ENCODE assay signal across 18 cellular contexts in the genomic region with DNA sequence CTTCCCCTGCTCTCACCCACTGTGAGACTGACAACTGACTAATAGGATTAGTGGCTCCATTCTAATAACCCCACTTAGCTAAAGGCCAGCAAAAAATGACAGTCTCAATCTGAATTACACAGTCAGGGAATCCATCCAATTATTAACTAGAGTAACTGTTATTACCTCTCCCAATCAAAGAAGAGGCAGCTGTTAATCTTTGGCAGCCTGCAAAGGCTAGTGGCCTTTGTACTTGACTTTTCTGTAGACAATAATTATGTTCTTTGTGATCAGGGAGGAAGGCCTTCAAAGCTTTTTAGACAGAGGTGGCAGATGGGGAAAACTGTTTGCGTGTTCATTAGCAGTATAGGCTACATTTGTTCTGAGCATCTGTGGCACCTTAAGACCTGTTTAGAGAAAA.
DNase-seq lines count a peak whose midpoint lies in the region; ATAC-seq and TF ChIP-seq lines count a peak whose summit lies in the region.
"Had no signal": no experiment of that assay in that cellular context is flagged by ENCODE, and none has a peak within 500 bp of the region (broad histone marks: within the 10 kb centered on the region; RNA-seq: fewer than 3 reads in every experiment).

No MANE protein-coding gene starts in this region.

- POLR2A ChIA-PET in Caco-2 (lab: Charles Lee), result no interaction called here
- POLR2A ChIA-PET in CD4-positive, alpha-beta T cell (lab: Charles Lee), result no interaction called here

- H3K9me3 ChIP-seq in Caco-2, result no peaks in the 10 kb centered on the region
- no peaks in the 10 kb centered on the region for H3K9me3 ChIP-seq in CD4-positive, alpha-beta T cell (ENCODE audit: control insufficient read depth, low read length)
- H3K9me3 ChIP-seq: adrenal gland, right atrium auricular region, transverse colon had no signal

- no peaks in the 10 kb centered on the region for H3K36me3 ChIP-seq in Caco-2 (ENCODE audit: control insufficient read depth, insufficient read depth, low read length)
- H3K36me3 ChIP-seq: adrenal gland, right atrium auricular region, transverse colon had no signal

- H3K27me3 Mint-ChIP-seq in Caco-2 (ENCODE audit: insufficient read depth, unreplicated experiment), result no peaks in the 10 kb centered on the region
- H3K27me3 Mint-ChIP-seq in CD4-positive, alpha-beta T cell, result no peaks in the 10 kb centered on the region
- H3K27me3 Mint-ChIP-seq in chondrocyte (ENCODE audit: low read depth), result no peaks in the 10 kb centered on the region

- no peak overlapping the region for H3K4me3 ChIP-seq in Caco-2 (ENCODE audit: low read depth, low read length)
- H3K4me3 ChIP-seq: adrenal gland, right atrium auricular region, transverse colon had no signal

- peaks cover 10% of the 10 kb centered on the region for H3K4me1 ChIP-seq in Caco-2
- H3K4me1 ChIP-seq: adrenal gland, right atrium auricular region had no signal

- BruUV-seq in Caco-2 (replicated peaks; lab: Mats Ljungman, UMichigan), result no TSS peak

- intact Hi-C loops in Caco-2 (cut with micrococcal nuclease; ENCODE audit: unreplicated experiment), result no loop called here
- intact Hi-C loops in CD4-positive, alpha-beta T cell (cut with DNase I, micrococcal nuclease), result no loop called here

- H3K27ac Mint-ChIP-seq in Caco-2 (ENCODE audit: unreplicated experiment), result no peak overlapping the region
- H3K27ac Mint-ChIP-seq in CD4-positive, alpha-beta T cell, result no peak overlapping the region
- H3K27ac Mint-ChIP-seq in chondrocyte (ENCODE audit: unreplicated experiment), result no peak overlapping the region
- H3K27ac Mint-ChIP-seq: T-helper 1 cell treated with Interleukin-12 subunit alpha and Interleukin-12 subunit beta and Interleukin-4 antibody, amounts not matched to agents 30 μg/mL and 1 μg/mL, for 36 hours had no signal

- no peak overlapping the region for H3K27ac ChIP-seq in CD4-positive, alpha-beta T cell (ENCODE audit: low read depth, low read length)
- H3K27ac ChIP-seq: adrenal gland, right atrium auricular region, transverse colon had no signal

- no peaks in the 10 kb centered on the region for H3K27me3 ChIP-seq in Caco-2 (replicated peaks; ENCODE audit: control insufficient read depth, insufficient read depth, low read length)
- H3K27me3 ChIP-seq in CD4-positive, alpha-beta T cell (ENCODE audit: control insufficient read depth, insufficient read depth, low read length), result no peaks in the 10 kb centered on the region
- H3K27me3 ChIP-seq: adrenal gland, right atrium auricular region, transverse colon had no signal

- H3K4me1 Mint-ChIP-seq in Caco-2 (ENCODE audit: low read depth, unreplicated experiment), result peaks cover 26% of the 10 kb centered on the region
- H3K4me1 Mint-ChIP-seq in CD4-positive, alpha-beta T cell (ENCODE audit: low read depth), result no peaks in the 10 kb centered on the region
- H3K4me1 Mint-ChIP-seq in chondrocyte (ENCODE audit: low read depth), result peaks cover 6% of the 10 kb centered on the region

- TF ChIP-seq CTCF in Caco-2 (IDR thresholded peaks at IDR 0.05; ENCODE audit: insufficient read depth in 1 of 2, low read depth in 1 of 2, low read length in 1 of 2, severe bottlenecking in 1 of 2, unreplicated experiment in 1 of 2) (no peak), chondrocyte (IDR thresholded peaks at IDR 0.05) (no peak)
- no peak for TF ChIP-seq CTCF in CD4-positive, alpha-beta T cell (IDR thresholded peaks at IDR 0.05)

- ATAC-seq in left lobe of liver (peak; percentile 96), HG02610 (IDR thresholded peaks at IDR 0.05; ENCODE audit: unreplicated experiment) (no peak)
- no peak for ATAC-seq in CD4-positive, alpha-beta T cell (ENCODE audit: poor library complexity)

- no peak overlapping the region for H3K4me3 Mint-ChIP-seq in Caco-2 (ENCODE audit: unreplicated experiment)
- H3K4me3 Mint-ChIP-seq in CD4-positive, alpha-beta T cell, result no peak overlapping the region
- no peak overlapping the region for H3K4me3 Mint-ChIP-seq in chondrocyte (ENCODE audit: unreplicated experiment)
- H3K4me3 Mint-ChIP-seq: T-helper 1 cell treated with Interleukin-12 subunit alpha and Interleukin-12 subunit beta and Interleukin-4 antibody, amounts not matched to agents 30 μg/mL and 1 μg/mL, for 36 hours had no signal

- H3K36me3 Mint-ChIP-seq in Caco-2 (ENCODE audit: insufficient read depth, unreplicated experiment), result no peaks in the 10 kb centered on the region
- peaks cover 8% of the 10 kb centered on the region for H3K36me3 Mint-ChIP-seq in CD4-positive, alpha-beta T cell (ENCODE audit: low read depth)
- H3K36me3 Mint-ChIP-seq in chondrocyte (ENCODE audit: low read depth), result peaks cover 5% of the 10 kb centered on the region

- CTCF ChIA-PET in Caco-2 (lab: Charles Lee), result no interaction called here
- CTCF ChIA-PET in CD4-positive, alpha-beta T cell (lab: Charles Lee), result no interaction called here

- H3K9me3 Mint-ChIP-seq in Caco-2 (ENCODE audit: unreplicated experiment) (no peaks in the 10 kb centered on the region), chondrocyte (ENCODE audit: low read depth) (peaks cover 4% of the 10 kb centered on the region)
- no peaks in the 10 kb centered on the region for H3K9me3 Mint-ChIP-seq in CD4-positive, alpha-beta T cell
- H3K9me3 Mint-ChIP-seq: T-helper 1 cell treated with Interleukin-12 subunit alpha and Interleukin-12 subunit beta and Interleukin-4 antibody, amounts not matched to agents 30 μg/mL and 1 μg/mL, for 36 hours had no signal

- DNase-seq in Caco-2 (peak; percentile 12 to 32), NCI-H1694 (lab: John Stamatoyannopoulos, UW) (peak; percentile 42), NCI-H748 treated with DMSO at 0.1 percent for 48 hours (lab: John Stamatoyannopoulos, UW) (peak; percentile 82), left lobe of liver (ENCODE audit: low spot score) (peak; percentile 45), chondrocyte (ENCODE audit: low spot score) (no peak)
- DNase-seq in CD4-positive, alpha-beta T cell, result no peak
- DNase-seq in activated CD8-positive, alpha-beta memory T cell treated with anti-CD3 and anti-CD28 coated beads, Interleukin-2, amount 50 U/mL, for 4 hours, result no peak
- DNase-seq: 8988T; activated CD8-positive, alpha-beta memory T cell treated with anti-CD3 and anti-CD28 coated beads for 24 hours; adrenal gland; effector CD8-positive, alpha-beta T cell; kidney; SIG-M5; stimulated activated naive CD4-positive, alpha-beta T cell; transverse colon had no signal

Comparison
In these comparisons a context has a peak if more than half of its experiments do, and no peak if none do; other contexts are left out.
1. DNase-seq: peak in Caco-2 (2 of 2), NCI-H1694 (single experiment), NCI-H748 treated with DMSO at 0.1 percent for 48 hours (single experiment) and left lobe of liver (single experiment); none in CD4-positive, alpha-beta T cell (0 of 10), activated CD8-positive, alpha-beta memory T cell treated with anti-CD3 and anti-CD28 coated beads, Interleukin-2, amount 50 U/mL, for 4 hours (single experiment) and chondrocyte (single experiment).